In the genomic region with DNA sequence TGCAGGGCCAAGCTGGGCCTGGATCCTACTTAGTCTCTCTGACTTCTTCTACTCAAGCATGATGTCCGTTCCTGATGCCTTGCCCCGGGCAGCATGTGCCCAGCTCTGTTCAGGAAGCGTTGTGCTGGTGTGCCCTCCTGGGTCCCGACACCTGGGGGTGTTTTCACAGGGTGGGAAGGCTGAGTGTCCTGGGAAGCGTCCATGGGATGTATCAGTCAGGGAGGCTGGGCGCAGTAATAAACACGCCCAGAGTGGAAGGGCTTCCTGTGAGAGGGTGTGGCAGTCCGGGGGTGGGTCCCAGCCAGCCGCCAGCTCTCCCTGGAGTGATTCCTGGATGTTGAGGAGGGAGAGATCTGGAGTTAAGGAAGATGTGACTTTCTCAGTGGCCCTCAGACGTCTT, we compare ENCODE assay signal across 21 cellular contexts. TPM values are rescaled to one million over a fixed set of nuclear protein-coding genes. Genes with fewer than 3 reads are reported as not detected.
DNase-seq lines count a peak whose midpoint lies in the region; FAIRE-seq and TF ChIP-seq lines count a peak whose summit lies in the region.
"Had no signal": no experiment of that assay in that cellular context is flagged by ENCODE, and none has a peak within 500 bp of the region (broad histone marks: within the 10 kb centered on the region; RNA-seq: fewer than 3 reads in every experiment).

No MANE protein-coding gene starts in this region.

- H3K4me3 Mint-ChIP-seq in activated CD4-positive, alpha-beta T cell treated with anti-CD3 and anti-CD28 coated beads, Interleukin-2, amount 10 ng/mL, durations not matched to agents 24 days and 14 days = no peak overlapping the region
- no peak overlapping the region for H3K4me3 Mint-ChIP-seq in activated CD4-positive, alpha-beta T cell treated with anti-CD3 and anti-CD28 coated beads, Interleukin-2, amount 10 ng/mL, durations not matched to agents 7 days and 5 days
- H3K4me3 Mint-ChIP-seq in astrocyte (ENCODE audit: unreplicated experiment) = no peak overlapping the region
- H3K4me3 Mint-ChIP-seq in osteocyte (ENCODE audit: unreplicated experiment) = no peak overlapping the region
- H3K4me3 Mint-ChIP-seq: endodermal cell, WTC11 had no signal

- peaks cover 20% of the 10 kb centered on the region for H3K36me3 Mint-ChIP-seq in activated CD4-positive, alpha-beta T cell treated with anti-CD3 and anti-CD28 coated beads, Interleukin-2, amount 10 ng/mL, durations not matched to agents 24 days and 14 days (ENCODE audit: low read depth)
- H3K36me3 Mint-ChIP-seq in activated CD4-positive, alpha-beta T cell treated with anti-CD3 and anti-CD28 coated beads, Interleukin-2, amount 10 ng/mL, durations not matched to agents 7 days and 5 days (ENCODE audit: low read depth) = peaks cover 14% of the 10 kb centered on the region
- H3K36me3 Mint-ChIP-seq in astrocyte (ENCODE audit: low read depth, unreplicated experiment) (peaks cover 22% of the 10 kb centered on the region), osteocyte (ENCODE audit: unreplicated experiment) (peaks cover 12% of the 10 kb centered on the region)

- no peaks in the 10 kb centered on the region for H3K9me2 ChIP-seq in DOHH2 (replicated peaks; ENCODE audit: control insufficient read depth, low read length)

- peaks cover 28% of the 10 kb centered on the region for H3K36me3 ChIP-seq in DOHH2 (ENCODE audit: control insufficient read depth, low read length)
- H3K36me3 ChIP-seq in astrocyte (ENCODE audit: insufficient read depth, low read length) = no peaks in the 10 kb centered on the region
- peaks cover 17% of the 10 kb centered on the region for H3K36me3 ChIP-seq in MG63
- H3K36me3 ChIP-seq: brain microvascular endothelial cell, ovary had no signal

- CTCF ChIA-PET in activated CD4-positive, alpha-beta T cell treated with anti-CD3 and anti-CD28 coated beads, Interleukin-2, amount 10 ng/mL, durations not matched to agents 7 days and 5 days (lab: Charles Lee) = interaction anchor here (1.0 to 2.4 kb wide), 3 partner anchors 10 to 27 kb away, joined by 3 to 8 read pairs (median 3); no protein-coding TSS in a partner anchor

- DNase-seq in activated CD4-positive, alpha-beta T cell treated with anti-CD3 and anti-CD28 coated beads, Interleukin-2, amount 10 ng/mL, durations not matched to agents 24 days and 14 days = no peak
- no peak for DNase-seq in activated CD4-positive, alpha-beta T cell treated with anti-CD3 and anti-CD28 coated beads, Interleukin-2, amount 10 ng/mL, durations not matched to agents 7 days and 5 days
- DNase-seq in astrocyte (ENCODE audit: low read depth) (no peak), osteocyte (ENCODE audit: extremely low spot score, unreplicated experiment) (no peak), GDM1 (lab: John Stamatoyannopoulos, UW) (no peak), foreskin fibroblast (no peak), MG63 (no peak)
- DNase-seq: BE2C; brain microvascular endothelial cell; EL; endodermal cell; MV-4-11; NCI-H1694; ovary; stimulated activated CD4-positive, alpha-beta T cell treated with anti-CD3 and anti-CD28 coated beads, Interleukin-4, amount 100 ng/mL, for 24 hours; trophoblast cell had no signal

- intact Hi-C loops in activated CD4-positive, alpha-beta T cell treated with anti-CD3 and anti-CD28 coated beads, Interleukin-2, amount 10 ng/mL, durations not matched to agents 24 days and 14 days (cut with micrococcal nuclease) = no loop called here

- peaks cover 7% of the 10 kb centered on the region for H3F3A ChIP-seq in DOHH2 (ENCODE audit: control insufficient read depth, insufficient read depth)

- TF ChIP-seq CTCF in DOHH2 (IDR thresholded peaks at IDR 0.05; ENCODE audit: low read depth, low read length, poor library complexity, severe bottlenecking) = no peak
- no peak for TF ChIP-seq CTCF in astrocyte (IDR thresholded peaks at IDR 0.05; ENCODE audit: insufficient read depth, low read depth, low read length)
- no peak for TF ChIP-seq CTCF in osteocyte (IDR thresholded peaks at IDR 0.05)
- no peak for TF ChIP-seq CTCF in foreskin fibroblast (IDR thresholded peaks at IDR 0.05; ENCODE audit: low read depth, low read length)

- peak overlapping the region; percentile 0 for H3K27ac Mint-ChIP-seq in activated CD4-positive, alpha-beta T cell treated with anti-CD3 and anti-CD28 coated beads, Interleukin-2, amount 10 ng/mL, durations not matched to agents 24 days and 14 days
- H3K27ac Mint-ChIP-seq in activated CD4-positive, alpha-beta T cell treated with anti-CD3 and anti-CD28 coated beads, Interleukin-2, amount 10 ng/mL, durations not matched to agents 7 days and 5 days = no peak overlapping the region
- H3K27ac Mint-ChIP-seq in astrocyte (ENCODE audit: unreplicated experiment) (peak overlapping the region; percentile 50), osteocyte (ENCODE audit: unreplicated experiment) (peak overlapping the region; percentile 79)
- H3K27ac Mint-ChIP-seq: endodermal cell, WTC11 had no signal

- H3K79me2 ChIP-seq in DOHH2 (ENCODE audit: control insufficient read depth, low read length) = peaks cover 97% of the 10 kb centered on the region
- H3K79me2 ChIP-seq in astrocyte (ENCODE audit: insufficient read depth, low read length) = peaks cover 93% of the 10 kb centered on the region

- H3K27me3 ChIP-seq in DOHH2 (ENCODE audit: control insufficient read depth, low read length) (no peaks in the 10 kb centered on the region), astrocyte (ENCODE audit: insufficient read depth, low read length) (no peaks in the 10 kb centered on the region), MG63 (no peaks in the 10 kb centered on the region)
- H3K27me3 ChIP-seq: BE2C, brain microvascular endothelial cell, ovary, right atrium auricular region had no signal

- H3K27ac ChIP-seq in DOHH2 (ENCODE audit: low read depth, low read length) (no peak overlapping the region), astrocyte (ENCODE audit: low read depth, low read length) (no peak overlapping the region)
- H3K27ac ChIP-seq: brain microvascular endothelial cell, ovary, right atrium auricular region had no signal

- no peaks in the 10 kb centered on the region for H3K9me3 Mint-ChIP-seq in activated CD4-positive, alpha-beta T cell treated with anti-CD3 and anti-CD28 coated beads, Interleukin-2, amount 10 ng/mL, durations not matched to agents 24 days and 14 days
- H3K9me3 Mint-ChIP-seq in activated CD4-positive, alpha-beta T cell treated with anti-CD3 and anti-CD28 coated beads, Interleukin-2, amount 10 ng/mL, durations not matched to agents 7 days and 5 days = no peaks in the 10 kb centered on the region
- H3K9me3 Mint-ChIP-seq in astrocyte (ENCODE audit: unreplicated experiment) = peaks cover 5% of the 10 kb centered on the region
- no peaks in the 10 kb centered on the region for H3K9me3 Mint-ChIP-seq in osteocyte (ENCODE audit: unreplicated experiment)

- H4K20me1 ChIP-seq in DOHH2 (ENCODE audit: control insufficient read depth, insufficient read depth, low read depth, low read length) = peaks cover 30% of the 10 kb centered on the region; the same call in 1 of the 2 replicates
- H4K20me1 ChIP-seq in astrocyte (ENCODE audit: insufficient read depth, low read length) = peaks cover 65% of the 10 kb centered on the region

- FAIRE-seq in astrocyte (lab: Jason Lieb, UNC) = no peak
- FAIRE-seq: A204.1, H1 had no signal

- H3K27me3 Mint-ChIP-seq in activated CD4-positive, alpha-beta T cell treated with anti-CD3 and anti-CD28 coated beads, Interleukin-2, amount 10 ng/mL, durations not matched to agents 24 days and 14 days = no peaks in the 10 kb centered on the region
- H3K27me3 Mint-ChIP-seq in activated CD4-positive, alpha-beta T cell treated with anti-CD3 and anti-CD28 coated beads, Interleukin-2, amount 10 ng/mL, durations not matched to agents 7 days and 5 days = no peaks in the 10 kb centered on the region
- H3K27me3 Mint-ChIP-seq in astrocyte (ENCODE audit: low read depth, unreplicated experiment) = no peaks in the 10 kb centered on the region
- H3K27me3 Mint-ChIP-seq in osteocyte (ENCODE audit: unreplicated experiment) = no peaks in the 10 kb centered on the region

- H3K4me1 ChIP-seq in DOHH2 (ENCODE audit: control insufficient read depth, low read length) (peaks cover 43% of the 10 kb centered on the region), astrocyte (ENCODE audit: insufficient read depth, low read length) (peaks cover 49% of the 10 kb centered on the region)
- H3K4me1 ChIP-seq: BE2C had no signal

- POLR2A ChIA-PET in activated CD4-positive, alpha-beta T cell treated with anti-CD3 and anti-CD28 coated beads, Interleukin-2, amount 10 ng/mL, durations not matched to agents 7 days and 5 days (lab: Charles Lee) = no interaction called here

- H3K4me3 ChIP-seq in DOHH2 (ENCODE audit: low read length) (peak overlapping the region; percentile 68), astrocyte (ENCODE audit: insufficient read depth, low read depth, low read length) (no peak overlapping the region), foreskin fibroblast (ENCODE audit: low read depth in 1 of 2, low read length in 2 of 2) (no peak overlapping the region), MG63 (no peak overlapping the region)
- H3K4me3 ChIP-seq: ovary, right atrium auricular region had no signal

- no peak overlapping the region for H2AFZ ChIP-seq in astrocyte (ENCODE audit: low read depth, low read length)

- peak overlapping the region; percentile 76 for H3K4me2 ChIP-seq in DOHH2 (ENCODE audit: low read length)
- no peak overlapping the region for H3K4me2 ChIP-seq in astrocyte (ENCODE audit: low read length)

- no peak overlapping the region for H3K9ac ChIP-seq in astrocyte (ENCODE audit: low read length)

- H3K9me3 ChIP-seq in DOHH2 (ENCODE audit: control insufficient read depth, insufficient read depth, low read length) (no peaks in the 10 kb centered on the region), astrocyte (ENCODE audit: insufficient read depth, low read depth, low read length) (no peaks in the 10 kb centered on the region), MG63 (no peaks in the 10 kb centered on the region)
- H3K9me3 ChIP-seq: BE2C, ovary, right atrium auricular region had no signal

- H3K4me1 Mint-ChIP-seq in activated CD4-positive, alpha-beta T cell treated with anti-CD3 and anti-CD28 coated beads, Interleukin-2, amount 10 ng/mL, durations not matched to agents 24 days and 14 days = peaks cover 24% of the 10 kb centered on the region
- H3K4me1 Mint-ChIP-seq in activated CD4-positive, alpha-beta T cell treated with anti-CD3 and anti-CD28 coated beads, Interleukin-2, amount 10 ng/mL, durations not matched to agents 7 days and 5 days = peaks cover 34% of the 10 kb centered on the region
- H3K4me1 Mint-ChIP-seq in astrocyte (ENCODE audit: low read depth, unreplicated experiment) (peaks cover 53% of the 10 kb centered on the region), osteocyte (ENCODE audit: unreplicated experiment) (peaks cover 63% of the 10 kb centered on the region)

RNA-seq across cellular contexts. Expression of gene FOXK1, which starts 29.0 kb away (rescaled TPM):
- 36.6 TPM in 2 replicates for total RNA-seq in activated CD4-positive, alpha-beta T cell treated with anti-CD3 and anti-CD28 coated beads, Interleukin-2, amount 10 ng/mL, durations not matched to agents 24 days and 14 days
- 10 to 100 TPM; 32.0 to 36.2 TPM for total RNA-seq in activated CD4-positive, alpha-beta T cell treated with anti-CD3 and anti-CD28 coated beads, Interleukin-2, amount 10 ng/mL, durations not matched to agents 7 days and 5 days
- total RNA-seq in astrocyte (51.8 and 53.6 TPM in 2 replicates), osteocyte (56.2 and 63.1 TPM in 2 replicates)
- total RNA-seq in MG63 (2014; rRNA removed; shearing (Covaris generic); ENCODE audit: low replicate concordance) = 21.8 and 23.9 TPM in 2 replicates
